In genomic region chr18:76528477-76529432, GRCh38 we compare ENCODE assay signal across 8 cellular contexts. TPM values are rescaled to one million over a fixed set of nuclear protein-coding genes. Genes with fewer than 3 reads are reported as not detected.
DNase-seq lines count a peak whose midpoint lies in the region; ATAC-seq and TF ChIP-seq lines count a peak whose summit lies in the region.

No MANE protein-coding gene starts in this region.

- in situ Hi-C loops in Panc1 (cut with HindIII; ENCODE audit: low pct_unique_long_range_greater_than_20kb, low sequenced_read_pairs), result no loop called here

- intact Hi-C loops in Panc1 (cut with micrococcal nuclease; ENCODE audit: unreplicated experiment), result no loop called here

- peak overlapping the region; percentile 48 for H3K27ac Mint-ChIP-seq in neural crest cell (ENCODE audit: unreplicated experiment)

- CTCF ChIA-PET in Panc1 (lab: Charles Lee), result no interaction called here

- no peaks in the 10 kb centered on the region for H3K36me3 ChIP-seq in Panc1 (ENCODE audit: control insufficient read depth, insufficient read depth, low read length)
- no peaks in the 10 kb centered on the region for H3K36me3 ChIP-seq in esophagus (ENCODE audit: control insufficient read depth in 2 of 2, insufficient read depth in 2 of 2, low read length in 1 of 2)

- H3K27me3 Mint-ChIP-seq in neural crest cell (ENCODE audit: low read depth), result no peaks in the 10 kb centered on the region

- DNase-seq in EH (ENCODE audit: low read depth), result peak; percentile 62
- DNase-seq in Panc1 (ENCODE audit: low read depth, low spot score), result no peak
- peak; percentile 14 for DNase-seq in neural crest cell (ENCODE audit: low read depth, low spot score)
- no peak for DNase-seq in cerebellar nuclear complex (lab: John Stamatoyannopoulos, UW)
- no peak for DNase-seq in NCI-H2227 treated with DMSO at 0.1 percent for 48 hours (lab: John Stamatoyannopoulos, UW)

- peak; percentile 58 for ATAC-seq in HG02678 (IDR thresholded peaks at IDR 0.05; ENCODE audit: unreplicated experiment)
- ATAC-seq in Panc1, result peak; percentile 26
- no peak for ATAC-seq in HG02759 (IDR thresholded peaks at IDR 0.05; ENCODE audit: unreplicated experiment)

- no peak overlapping the region for H3K27ac ChIP-seq in Panc1 (ENCODE audit: low read length)
- peak overlapping the region; percentile 6 to 57 for H3K27ac ChIP-seq in esophagus (ENCODE audit: low read depth in 2 of 2, low read length in 1 of 2)

- peak overlapping the region; percentile 56 for H3K4me3 Mint-ChIP-seq in neural crest cell

- BruUV-seq in Panc1 (replicated peaks; lab: Mats Ljungman, UMichigan), result no TSS peak

- H3K4me1 ChIP-seq in Panc1 (ENCODE audit: control insufficient read depth, insufficient read depth, low read length), result no peaks in the 10 kb centered on the region; the same call in none of the 2 replicates
- H3K4me1 ChIP-seq in esophagus (ENCODE audit: control insufficient read depth in 2 of 2, insufficient read depth in 2 of 2, low read length in 1 of 2), result peaks cover 2% of the 10 kb centered on the region in 2 donors

- peak overlapping the region in 1 of 2 experiments; percentile 31; a peak in 2 of 4 replicates for H3K4me3 ChIP-seq in Panc1 (ENCODE audit: low read depth in 2 of 2, low read length in 2 of 2)
- peak overlapping the region; percentile 31 to 44 for H3K4me3 ChIP-seq in esophagus (ENCODE audit: low read depth in 1 of 2, low read length in 2 of 2)

- peaks cover 39% of the 10 kb centered on the region for H3K4me1 Mint-ChIP-seq in neural crest cell

- peaks cover 44% of the 10 kb centered on the region for H3K27me3 ChIP-seq in Panc1 (ENCODE audit: control insufficient read depth, insufficient read depth, low read length)
- no peaks in the 10 kb centered on the region for H3K27me3 ChIP-seq in esophagus (ENCODE audit: control insufficient read depth in 1 of 2, insufficient read depth in 2 of 2, low read length in 2 of 2)

- TF ChIP-seq CTCF in Panc1 (IDR thresholded peaks at IDR 0.05) (no peak), neural crest cell (conservative IDR thresholded peaks at IDR 0.05) (no peak)

- no peaks in the 10 kb centered on the region for H3K36me3 Mint-ChIP-seq in neural crest cell (ENCODE audit: low read depth)

- H3K9me3 ChIP-seq in Panc1 (ENCODE audit: control insufficient read depth, insufficient read depth, low read depth, low read length), result no peaks in the 10 kb centered on the region
- no peaks in the 10 kb centered on the region for H3K9me3 ChIP-seq in esophagus (ENCODE audit: control insufficient read depth in 2 of 2, insufficient read depth in 1 of 2, low read depth in 1 of 2, low read length in 1 of 2)

- WGBS in esophagus, 2 donors, result 8 to 10% methylated on average over 28 of the region's 28 CpGs

- no peaks in the 10 kb centered on the region for H3K9me3 Mint-ChIP-seq in neural crest cell

- POLR2A ChIA-PET in Panc1 (lab: Charles Lee), result interaction anchor here (0.6 kb wide), 2 partner anchors 27 to 246 kb away, joined by 3 to 4 read pairs; no protein-coding TSS in a partner anchor

RNA-seq across cellular contexts. Expression of gene ZNF516, which starts 33.7 kb away (rescaled TPM):
- total RNA-seq in Panc1 (2021; ENCODE audit: unreplicated experiment) (28.6 TPM), neural crest cell (90.7 and 91.2 TPM in 2 replicates)
- 11.7 TPM for polyA plus RNA-seq in Panc1 (2012; ENCODE audit: insufficient read length)
- polyA plus RNA-seq in esophagus, result 1 to 10 TPM; 4.0 to 5.4 TPM

Comparison
In these comparisons a context has a peak if more than half of its experiments do, and no peak if none do; other contexts are left out.
1. DNase-seq: peak in EH (single experiment) and neural crest cell (single experiment); none in Panc1 (single experiment), cerebellar nuclear complex (0 of 2) and NCI-H2227 treated with DMSO at 0.1 percent for 48 hours (single experiment).